1 cellular context compared by ENCODE assay signal in genomic region chr14:70881549-70882174, GRCh38.
TF ChIP-seq lines count a peak whose summit lies in the region.

No MANE protein-coding gene starts in this region.

TF ChIP-seq in GM23338, 12 proteins besides CTCF, POLR2A, EP300 and RAD21 (continued from another document):
- TF ChIP-seq ZNF462 (CRISPR knock-in tag; IDR thresholded peaks at IDR 0.05) = no peak
